In the genomic region with DNA sequence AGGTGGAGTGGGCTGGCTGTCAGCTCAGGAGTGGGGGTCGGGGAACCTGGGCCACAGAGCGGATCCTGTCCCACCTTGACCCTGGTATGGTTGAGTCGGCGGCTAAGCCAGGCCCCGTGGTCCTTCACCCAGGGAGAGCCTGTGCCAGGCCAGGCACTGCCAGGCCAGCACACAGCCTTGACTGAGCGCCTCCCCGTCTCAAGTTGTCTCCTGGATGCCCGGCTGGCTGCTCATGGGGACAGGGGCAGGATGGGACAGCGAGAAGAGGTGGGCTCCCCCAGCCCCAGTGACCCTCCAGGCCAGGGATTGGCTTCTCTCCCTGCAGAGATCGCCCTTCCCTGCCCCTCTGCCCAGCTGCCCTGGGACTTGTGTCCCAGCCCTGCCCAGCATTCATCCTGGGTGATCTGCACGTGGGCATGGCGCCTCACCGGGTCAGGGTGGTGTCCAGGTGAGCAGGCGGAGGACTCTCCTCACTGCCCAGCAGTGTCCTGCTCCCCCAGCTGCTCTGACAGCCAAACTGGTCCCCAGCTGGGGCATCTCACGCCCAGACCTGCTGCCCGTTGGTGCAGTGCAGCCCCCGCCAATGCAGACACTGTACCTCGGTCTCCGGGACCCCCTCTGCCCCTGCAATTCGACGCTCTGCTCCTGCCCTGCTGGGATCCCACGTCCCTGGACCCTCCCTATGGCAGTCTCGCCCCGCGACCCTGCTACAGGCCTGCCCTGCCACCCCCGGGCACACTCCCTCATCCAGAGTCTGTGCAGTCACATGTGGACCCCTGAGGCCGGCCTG, we compare ENCODE assay signal across 21 cellular contexts. TPM values are rescaled to one million over a fixed set of nuclear protein-coding genes. Genes with fewer than 3 reads are reported as not detected.
"Had no signal": no experiment of that assay in that cellular context is flagged by ENCODE, and none has a peak within 500 bp of the region (broad histone marks: within the 10 kb centered on the region; RNA-seq: fewer than 3 reads in every experiment).

No MANE protein-coding gene starts in this region.

- H3K27me3 ChIP-seq: MG63 had no signal

- H3K4me3 ChIP-seq: MG63 had no signal

- H3K4me3 Mint-ChIP-seq: IgD-negative memory B cell had no signal

- H3K27ac Mint-ChIP-seq: IgD-negative memory B cell had no signal

- ATAC-seq: Panc1, PC-3 had no signal

- H3K9me3 Mint-ChIP-seq: IgD-negative memory B cell had no signal

- DNase-seq: KBM-7, MG63, NCI-H1092, NCI-H1105 treated with DMSO at 0.1 percent for 48 hours, NCI-H1417 treated with DMSO at 0.1 percent for 48 hours, NCI-H187, NCI-H2029, NCI-H2081 treated with DMSO at 0.1 percent for 48 hours, NCI-H2171 treated with DMSO at 0.1 percent for 48 hours, NCI-H524 treated with DMSO at 0.1 percent for 48 hours, NCI-H69, NCI-H774, PC-3, SHP77, T-helper 1 cell had no signal

- H3K4me1 Mint-ChIP-seq: IgD-negative memory B cell had no signal

- FAIRE-seq: HepG2 had no signal

- H3K9me3 ChIP-seq: MG63 had no signal

- H3K27ac ChIP-seq: RWPE1 had no signal

- H3K36me3 Mint-ChIP-seq: IgD-negative memory B cell had no signal

- H3K36me3 ChIP-seq: MG63 had no signal

RNA-seq across cellular contexts. Expression of a gene that starts 28.8 kb away (rescaled TPM):
- total RNA-seq: HepG2, NCI-H460, OCI-LY7, PC-3 had no signal
- polyA plus RNA-seq: HepG2, IgD-negative memory B cell had no signal
